In genomic region chr12:54390176-54390667, GRCh38 we compare ENCODE assay signal across 11 cellular contexts. TPM values are rescaled to one million over a fixed set of nuclear protein-coding genes. Genes with fewer than 3 reads are reported as not detected.
DNase-seq lines count a peak whose midpoint lies in the region; ATAC-seq and TF ChIP-seq lines count a peak whose summit lies in the region.
"Had no signal": no experiment of that assay in that cellular context is flagged by ENCODE, and none has a peak within 500 bp of the region (broad histone marks: within the 10 kb centered on the region; RNA-seq: fewer than 3 reads in every experiment).

No MANE protein-coding gene starts in this region.

- H3K27ac ChIP-seq in cardiac muscle cell = peak overlapping the region; percentile 10
- peak overlapping the region; percentile 93 for H3K27ac ChIP-seq in vagina
- H3K27ac ChIP-seq: brain microvascular endothelial cell had no signal

- H3K4me3 ChIP-seq in cardiac muscle cell (peak overlapping the region; percentile 60), vagina (peak overlapping the region; percentile 47 to 58)

- TF ChIP-seq CTCF in cardiac muscle cell (IDR thresholded peaks at IDR 0.05; ENCODE audit: low read depth, low read length) (no peak), vagina (IDR thresholded peaks at IDR 0.05) (no peak)

- peaks cover 47% of the 10 kb centered on the region for H3K4me1 ChIP-seq in cardiac muscle cell (ENCODE audit: low read depth)
- peaks cover 76% of the 10 kb centered on the region for H3K4me1 ChIP-seq in vagina

- ATAC-seq in left ventricle myocardium superior = no peak
- no peak for ATAC-seq in GM21717 (IDR thresholded peaks at IDR 0.05; ENCODE audit: unreplicated experiment)

- peak in 1 of 2 donors; percentile 59 for DNase-seq in cardiac muscle cell (ENCODE audit: low read depth in 1 of 2, low spot score in 1 of 2)
- no peak for DNase-seq in left ventricle myocardium superior
- peak; percentile 80 for DNase-seq in UCSD-AML1 (lab: John Stamatoyannopoulos, UW; ENCODE audit: unreplicated experiment)
- peak; percentile 82 for DNase-seq in islet precursor cell
- no peak for DNase-seq in vagina (ENCODE audit: extremely low spot score in 2 of 2)
- DNase-seq in EL = no peak
- no peak for DNase-seq in medulla oblongata (ENCODE audit: extremely low spot score)
- DNase-seq: brain microvascular endothelial cell, DND-41 had no signal

- no peaks in the 10 kb centered on the region for H3K27me3 ChIP-seq in cardiac muscle cell
- no peaks in the 10 kb centered on the region for H3K27me3 ChIP-seq in vagina
- H3K27me3 ChIP-seq: brain microvascular endothelial cell had no signal

- intact Hi-C loops in left ventricle myocardium superior (cut with micrococcal nuclease) (no loop called here), vagina (cut with DNase I) (no loop called here)

- peaks cover 4% of the 10 kb centered on the region for H3K36me3 ChIP-seq in cardiac muscle cell
- peaks cover 0 to 6% of the 10 kb centered on the region in 2 donors for H3K36me3 ChIP-seq in vagina

- no peak for TF ChIP-seq POLR2A in vagina (IDR thresholded peaks at IDR 0.05)

- no peaks in the 10 kb centered on the region for H3K9me3 ChIP-seq in cardiac muscle cell (ENCODE audit: low read depth)
- no peaks in the 10 kb centered on the region for H3K9me3 ChIP-seq in vagina

RNA-seq across cellular contexts. Expression of gene ZNF385A, which starts 5.7 kb away (rescaled TPM):
- total RNA-seq in cardiac muscle cell (13.0 and 20.0 TPM in 2 replicates), left ventricle myocardium superior (7.7 TPM), vagina (38.8 TPM)
- polyA plus RNA-seq in cardiac muscle cell = 13.4 and 16.0 TPM in 2 replicates

RNA-seq across cellular contexts. Expression of gene GPR84, which starts 25.9 kb away (rescaled TPM):
- total RNA-seq in cardiac muscle cell (0.09 TPM in 1 of 2 replicates, not detected in the other), left ventricle myocardium superior (not detected), vagina (not detected)
- not detected in 2 replicates for polyA plus RNA-seq in cardiac muscle cell
- total RNA-seq: kidney epithelial cell had no signal

RNA-seq across cellular contexts. Expression of gene ITGA5, which starts 28.8 kb away (rescaled TPM):
- total RNA-seq in cardiac muscle cell (45.9 and 55.8 TPM in 2 replicates), left ventricle myocardium superior (44.1 TPM), vagina (95.0 TPM)
- 52.6 and 53.2 TPM in 2 replicates for polyA plus RNA-seq in cardiac muscle cell

Comparison
In these comparisons a context has a peak if more than half of its experiments do, and no peak if none do; other contexts are left out.
1. DNase-seq: peak in UCSD-AML1 (single experiment) and islet precursor cell (single experiment); none in left ventricle myocardium superior (single experiment), vagina (0 of 2), EL (single experiment) and medulla oblongata (single experiment).